In genomic region chr2:88212251-88212790, GRCh38 we compare ENCODE assay signal across 10 cellular contexts. TPM values are rescaled to one million over a fixed set of nuclear protein-coding genes. Genes with fewer than 3 reads are reported as not detected.
DNase-seq lines count a peak whose midpoint lies in the region; ATAC-seq, FAIRE-seq and TF ChIP-seq lines count a peak whose summit lies in the region.
"Had no signal": no experiment of that assay in that cellular context is flagged by ENCODE, and none has a peak within 500 bp of the region (broad histone marks: within the 10 kb centered on the region; RNA-seq: fewer than 3 reads in every experiment).

No MANE protein-coding gene starts in this region.

- DNase-seq in A549 (ENCODE audit: low read depth in 1 of 2, low spot score in 1 of 2) (peak in 1 of 2 experiments; percentile 29), RPMI8226 (peak; percentile 13), glutamatergic neuron (no peak), UCSD-AML1 (lab: John Stamatoyannopoulos, UW; ENCODE audit: unreplicated experiment) (no peak), NCI-H345 (lab: John Stamatoyannopoulos, UW) (no peak), GDM1 (lab: John Stamatoyannopoulos, UW) (no peak)
- no peak for DNase-seq in activated naive CD8-positive, alpha-beta T cell treated with anti-CD3 and anti-CD28 coated beads, Interleukin-2, amount 50 U/mL, for 24 hours
- DNase-seq: spleen had no signal

- TF ChIP-seq CTCF in A549 (IDR thresholded peaks at IDR 0.05) (0 out of 3 replicates have a peak, but pooled peaks have one; percentile 15), GM12873 (IDR thresholded peaks at IDR 0.05; ENCODE audit: insufficient read depth, low read depth, low read length, missing control alignments) (peak; percentile 47), glutamatergic neuron (IDR thresholded peaks at IDR 0.05; ENCODE audit: partially characterized antibody, unreplicated experiment) (peak; percentile 26)

- H3K9me3 Mint-ChIP-seq in glutamatergic neuron (ENCODE audit: unreplicated experiment), result peaks cover 2% of the 10 kb centered on the region
- H3K9me3 Mint-ChIP-seq in activated naive CD8-positive, alpha-beta T cell treated with anti-CD3 and anti-CD28 coated beads, Interleukin-2, amount 50 U/mL, for 24 hours, result no peaks in the 10 kb centered on the region

- TF ChIP-seq EP300 in A549 (IDR thresholded peaks at IDR 0.05), result no peak

- no peak overlapping the region for H3K27ac Mint-ChIP-seq in glutamatergic neuron (ENCODE audit: unreplicated experiment)
- H3K27ac Mint-ChIP-seq in activated naive CD8-positive, alpha-beta T cell treated with anti-CD3 and anti-CD28 coated beads, Interleukin-2, amount 50 U/mL, for 24 hours, result no peak overlapping the region

- ATAC-seq in A549, result peak; percentile 72 to 81; a peak in 3 of 6 replicates
- ATAC-seq in activated naive CD8-positive, alpha-beta T cell treated with anti-CD3 and anti-CD28 coated beads, Interleukin-2, amount 50 U/mL, for 24 hours, result no peak

- WGBS in A549 (ENCODE audit: missing lambda C conversion rate), result 29% methylated on average over 9 of the region's 9 CpGs

- no peak for FAIRE-seq in A549 (lab: Jason Lieb, UNC)
- FAIRE-seq: G401.6 had no signal

- H3K4me3 ChIP-seq in A549, result no peak overlapping the region
- H3K4me3 ChIP-seq: spleen had no signal

- no peak overlapping the region for H3K27ac ChIP-seq in A549
- H3K27ac ChIP-seq: spleen had no signal

- H3K27me3 Mint-ChIP-seq in glutamatergic neuron (ENCODE audit: unreplicated experiment), result no peaks in the 10 kb centered on the region
- H3K27me3 Mint-ChIP-seq in activated naive CD8-positive, alpha-beta T cell treated with anti-CD3 and anti-CD28 coated beads, Interleukin-2, amount 50 U/mL, for 24 hours, result peaks cover 15% of the 10 kb centered on the region

- POLR2A ChIA-PET in A549 (lab: Yijun Ruan, JAX), result no interaction called here

- CTCF ChIA-PET in A549 (lab: Yijun Ruan, JAX), result interaction anchor here (0.7 to 0.8 kb wide), 2 partner anchors 10 to 28 kb away, joined by 3 to 4 read pairs; no protein-coding TSS in a partner anchor

- no peak for TF ChIP-seq RAD21 in A549 (conservative IDR thresholded peaks at IDR 0.05 in 1 of 2, IDR thresholded peaks at IDR 0.05 in 1 of 2)

- no peaks in the 10 kb centered on the region for H3K9me3 ChIP-seq in A549
- H3K9me3 ChIP-seq: spleen had no signal

- no peak overlapping the region for H3K4me2 ChIP-seq in A549

- no peak for TF ChIP-seq POLR2A in A549 (IDR thresholded peaks at IDR 0.05; ENCODE audit: low read length)

- no peaks in the 10 kb centered on the region for H3K36me3 Mint-ChIP-seq in glutamatergic neuron (ENCODE audit: unreplicated experiment)
- H3K36me3 Mint-ChIP-seq in activated naive CD8-positive, alpha-beta T cell treated with anti-CD3 and anti-CD28 coated beads, Interleukin-2, amount 50 U/mL, for 24 hours (ENCODE audit: low read depth), result no peaks in the 10 kb centered on the region

- no peaks in the 10 kb centered on the region for H3K4me1 Mint-ChIP-seq in glutamatergic neuron (ENCODE audit: low read depth, unreplicated experiment)
- no peaks in the 10 kb centered on the region for H3K4me1 Mint-ChIP-seq in activated naive CD8-positive, alpha-beta T cell treated with anti-CD3 and anti-CD28 coated beads, Interleukin-2, amount 50 U/mL, for 24 hours

- H3K4me1 ChIP-seq in A549, result no peaks in the 10 kb centered on the region
- H3K4me1 ChIP-seq: spleen had no signal

- H3K4me3 Mint-ChIP-seq in glutamatergic neuron (ENCODE audit: unreplicated experiment), result no peak overlapping the region
- no peak overlapping the region for H3K4me3 Mint-ChIP-seq in activated naive CD8-positive, alpha-beta T cell treated with anti-CD3 and anti-CD28 coated beads, Interleukin-2, amount 50 U/mL, for 24 hours

TF ChIP-seq in A549, 52 proteins besides CTCF, POLR2A, EP300 and RAD21:
- TF ChIP-seq BCL3 (IDR thresholded peaks at IDR 0.05) (no peak), PBX3 (IDR thresholded peaks at IDR 0.05) (no peak), GATA3 (IDR thresholded peaks at IDR 0.05; ENCODE audit: borderline replicate concordance) (no peak), HOXB13 (CRISPR knock-in tag; IDR thresholded peaks at IDR 0.05; ENCODE audit: low read depth) (no peak), MAFK (IDR thresholded peaks at IDR 0.05; ENCODE audit: partially characterized antibody) (no peak), ZNF302 (CRISPR knock-in tag; IDR thresholded peaks at IDR 0.05) (no peak), PHF8 (IDR thresholded peaks at IDR 0.05; ENCODE audit: borderline replicate concordance, low read depth) (no peak), FOSB (CRISPR knock-in tag; IDR thresholded peaks at IDR 0.05) (no peak), MAZ (IDR thresholded peaks at IDR 0.05; ENCODE audit: borderline replicate concordance, low read depth, low read length) (no peak), ZFP36 (IDR thresholded peaks at IDR 0.05; ENCODE audit: borderline replicate concordance, partially characterized antibody) (no peak), TFCP2L1 (CRISPR knock-in tag; IDR thresholded peaks at IDR 0.05) (no peak), MYC (IDR thresholded peaks at IDR 0.05; ENCODE audit: borderline replicate concordance, low read length) (no peak), USF2 (IDR thresholded peaks at IDR 0.05) (no peak), SREBF2 (IDR thresholded peaks at IDR 0.05) (no peak), FOSL2 (IDR thresholded peaks at IDR 0.05) (no peak), FOSL2 (CRISPR knock-in tag; IDR thresholded peaks at IDR 0.05) (no peak), RNF2 (IDR thresholded peaks at IDR 0.05; ENCODE audit: borderline replicate concordance, low read depth) (no peak), SMC3 (IDR thresholded peaks at IDR 0.05) (no peak)

RNA-seq across cellular contexts. Expression of gene THNSL2, which starts 42.2 kb away (rescaled TPM):
- polyA plus RNA-seq in A549 (2011; rRNA removed) (0.04 and 0.10 TPM in 2 replicates), A549 (2017; fragmentation: RNase III; extraction: RNeasy Plus Mini Kit Qiagen cat#74134 plus additional on column Dnase treatment) (not detected in 3 replicates)
- not detected in 2 replicates for polyA plus RNA-seq in A549 (2012; cell fraction: cytosol; rRNA removed)
- not detected in 2 replicates for polyA plus RNA-seq in A549 (2012; cell fraction: nucleus; rRNA removed)
- polyA minus RNA-seq in A549 (2011; rRNA and poly(A)+ RNA removed), result 0.05 TPM in 1 of 2 replicates, not detected in the other
- 37.3 TPM for total RNA-seq in glutamatergic neuron (ENCODE audit: unreplicated experiment)
